Comparison of ENCODE assay signal across 19 cellular contexts in genomic region chr3:128280466-128281455, GRCh38.
DNase-seq lines count a peak whose midpoint lies in the region; ATAC-seq, FAIRE-seq and TF ChIP-seq lines count a peak whose summit lies in the region.
"Had no signal": no experiment of that assay in that cellular context is flagged by ENCODE, and none has a peak within 500 bp of the region (broad histone marks: within the 10 kb centered on the region; RNA-seq: fewer than 3 reads in every experiment).

No MANE protein-coding gene starts in this region.

- no CpG with 5 or more reads among the region's 10 CpGs for WGBS in iPS DF 6.9 (ENCODE audit: insufficient coverage, insufficient read length)
- 58 to 59% methylated on average over 10 of the region's 10 CpGs for WGBS in tibial nerve, 2 donors

- no peak for TF ChIP-seq CTCF in tibial nerve (IDR thresholded peaks at IDR 0.05)

- H3K27ac ChIP-seq in iPS DF 6.9 (ENCODE audit: low read length) (no peak overlapping the region), tibial nerve (peak overlapping the region; percentile 27 to 84 (median 54)), caudate nucleus (ENCODE audit: low read depth, low read length) (no peak overlapping the region)
- H3K27ac ChIP-seq: foreskin keratinocyte, lower lobe of right lung had no signal

- H3K4me3 Mint-ChIP-seq in activated T-cell treated with anti-CD3 and anti-CD28 coated beads, Interleukin-2, amount 50 U/mL, for 72 hours: no peak overlapping the region
- H3K4me3 Mint-ChIP-seq: activated naive CD8-positive, alpha-beta T cell treated with anti-CD3 and anti-CD28 coated beads, Interleukin-2, amount 10 ng/mL, durations not matched to agents 7 days and 5 days; dendritic cell treated with granulocyte-macrophage colony-stimulating factor and Interleukin-4, amounts not matched to agents 40 ng/mL and 50 ng/mL, for 4 days; T-cell had no signal

- H3K27me3 Mint-ChIP-seq in activated T-cell treated with anti-CD3 and anti-CD28 coated beads, Interleukin-2, amount 50 U/mL, for 72 hours (ENCODE audit: low read depth): no peaks in the 10 kb centered on the region
- H3K27me3 Mint-ChIP-seq: activated naive CD8-positive, alpha-beta T cell treated with anti-CD3 and anti-CD28 coated beads, Interleukin-2, amount 10 ng/mL, durations not matched to agents 7 days and 5 days; dendritic cell treated with granulocyte-macrophage colony-stimulating factor and Interleukin-4, amounts not matched to agents 40 ng/mL and 50 ng/mL, for 4 days; T-cell had no signal

- FAIRE-seq in H54 (lab: Jason Lieb, UNC): no peak
- FAIRE-seq: A204.1, GM12878 had no signal

- H3K27ac Mint-ChIP-seq in activated T-cell treated with anti-CD3 and anti-CD28 coated beads, Interleukin-2, amount 50 U/mL, for 72 hours: no peak overlapping the region
- H3K27ac Mint-ChIP-seq: activated naive CD8-positive, alpha-beta T cell treated with anti-CD3 and anti-CD28 coated beads, Interleukin-2, amount 10 ng/mL, durations not matched to agents 7 days and 5 days; dendritic cell treated with granulocyte-macrophage colony-stimulating factor and Interleukin-4, amounts not matched to agents 40 ng/mL and 50 ng/mL, for 4 days had no signal

- TF ChIP-seq EP300 in tibial nerve (IDR thresholded peaks at IDR 0.05): no peak

- no peak for ATAC-seq in activated T-cell treated with anti-CD3 and anti-CD28 coated beads, Interleukin-2, amount 50 U/mL, for 72 hours (replicated peaks in 1 of 2)
- ATAC-seq: foreskin keratinocyte, GM12878, T-cell had no signal

- H3K9me3 ChIP-seq in iPS DF 6.9 (ENCODE audit: control insufficient read depth, insufficient read depth, low read length) (no peaks in the 10 kb centered on the region), tibial nerve (no peaks in the 10 kb centered on the region)
- H3K9me3 ChIP-seq: lower lobe of right lung had no signal

- H3K9me3 Mint-ChIP-seq in activated T-cell treated with anti-CD3 and anti-CD28 coated beads, Interleukin-2, amount 50 U/mL, for 72 hours: no peaks in the 10 kb centered on the region
- H3K9me3 Mint-ChIP-seq: activated naive CD8-positive, alpha-beta T cell treated with anti-CD3 and anti-CD28 coated beads, Interleukin-2, amount 10 ng/mL, durations not matched to agents 7 days and 5 days; dendritic cell treated with granulocyte-macrophage colony-stimulating factor and Interleukin-4, amounts not matched to agents 40 ng/mL and 50 ng/mL, for 4 days; T-cell had no signal

- H3K4me1 Mint-ChIP-seq in activated T-cell treated with anti-CD3 and anti-CD28 coated beads, Interleukin-2, amount 50 U/mL, for 72 hours (ENCODE audit: low read depth): no peaks in the 10 kb centered on the region
- H3K4me1 Mint-ChIP-seq: activated naive CD8-positive, alpha-beta T cell treated with anti-CD3 and anti-CD28 coated beads, Interleukin-2, amount 10 ng/mL, durations not matched to agents 7 days and 5 days had no signal

- peaks cover 0 to 2% of the 10 kb centered on the region in 2 donors for H3K36me3 Mint-ChIP-seq in activated T-cell treated with anti-CD3 and anti-CD28 coated beads, Interleukin-2, amount 50 U/mL, for 72 hours (ENCODE audit: insufficient read depth in 2 of 2)

- H3K27me3 ChIP-seq in iPS DF 6.9 (ENCODE audit: control insufficient read depth, insufficient read depth, low read length) (no peaks in the 10 kb centered on the region), tibial nerve (no peaks in the 10 kb centered on the region)
- H3K27me3 ChIP-seq: foreskin keratinocyte had no signal

- H3K4me1 ChIP-seq in iPS DF 6.9 (ENCODE audit: control insufficient read depth, insufficient read depth, low read length): peaks cover 24% of the 10 kb centered on the region
- peaks cover 0 to 72% (median 45%) of the 10 kb centered on the region in 4 donors for H3K4me1 ChIP-seq in tibial nerve
- H3K4me1 ChIP-seq: foreskin keratinocyte had no signal

- DNase-seq in NCI-H2196 (lab: John Stamatoyannopoulos, UW; ENCODE audit: unreplicated experiment) (peak; percentile 32), NCI-H2196 treated with DMSO at 0.1 percent for 48 hours (lab: John Stamatoyannopoulos, UW; ENCODE audit: unreplicated experiment) (no peak), NCI-H774 (lab: John Stamatoyannopoulos, UW) (peak; percentile 69), iPS DF 6.9 (ENCODE audit: low read depth, low spot score) (peak; percentile 74), tibial nerve (ENCODE audit: low spot score in 2 of 2) (no peak), caudate nucleus (lab: John Stamatoyannopoulos, UW) (no peak), H54 (ENCODE audit: insufficient read length, low spot score) (no peak)
- DNase-seq in activated T-cell treated with anti-CD3 and anti-CD28 coated beads, Interleukin-2, amount 50 U/mL, for 72 hours: no peak
- DNase-seq: activated naive CD8-positive, alpha-beta T cell treated with anti-CD3 and anti-CD28 coated beads, Interleukin-2, amount 10 ng/mL, durations not matched to agents 7 days and 5 days; DMS 273 treated with DMSO at 0.1 percent for 48 hours; foreskin keratinocyte; HCEC 1CT; Karpas-422; lower lobe of right lung; substantia nigra; T-cell had no signal

- H3K36me3 ChIP-seq in iPS DF 6.9 (ENCODE audit: control insufficient read depth, insufficient read depth, low read length) (no peaks in the 10 kb centered on the region), tibial nerve (peaks cover 0 to 8% (median 0%) of the 10 kb centered on the region in 3 donors)

- TF ChIP-seq POLR2A in tibial nerve (IDR thresholded peaks at IDR 0.05) (no peak), H54 (IDR thresholded peaks at IDR 0.05; ENCODE audit: low read depth, low read length) (no peak)

- H3K4me3 ChIP-seq in iPS DF 6.9 (ENCODE audit: low read length): no peak overlapping the region
- H3K4me3 ChIP-seq in tibial nerve: no peak overlapping the region
- H3K4me3 ChIP-seq: GM12878, lower lobe of right lung had no signal

Comparison
In these comparisons a context has a peak if more than half of its experiments do, and no peak if none do; other contexts are left out.
1. DNase-seq: peak in NCI-H2196 (single experiment), NCI-H774 (single experiment) and iPS DF 6.9 (single experiment); none in NCI-H2196 treated with DMSO at 0.1 percent for 48 hours (single experiment), tibial nerve (0 of 2), caudate nucleus (0 of 61), H54 (single experiment) and activated T-cell treated with anti-CD3 and anti-CD28 coated beads, Interleukin-2, amount 50 U/mL, for 72 hours (0 of 2).
2. H3K27ac ChIP-seq: peak in tibial nerve (4 of 4); none in iPS DF 6.9 (single experiment) and caudate nucleus (single experiment).